ENCODE assay signal across 1 cellular context in the genomic region with DNA sequence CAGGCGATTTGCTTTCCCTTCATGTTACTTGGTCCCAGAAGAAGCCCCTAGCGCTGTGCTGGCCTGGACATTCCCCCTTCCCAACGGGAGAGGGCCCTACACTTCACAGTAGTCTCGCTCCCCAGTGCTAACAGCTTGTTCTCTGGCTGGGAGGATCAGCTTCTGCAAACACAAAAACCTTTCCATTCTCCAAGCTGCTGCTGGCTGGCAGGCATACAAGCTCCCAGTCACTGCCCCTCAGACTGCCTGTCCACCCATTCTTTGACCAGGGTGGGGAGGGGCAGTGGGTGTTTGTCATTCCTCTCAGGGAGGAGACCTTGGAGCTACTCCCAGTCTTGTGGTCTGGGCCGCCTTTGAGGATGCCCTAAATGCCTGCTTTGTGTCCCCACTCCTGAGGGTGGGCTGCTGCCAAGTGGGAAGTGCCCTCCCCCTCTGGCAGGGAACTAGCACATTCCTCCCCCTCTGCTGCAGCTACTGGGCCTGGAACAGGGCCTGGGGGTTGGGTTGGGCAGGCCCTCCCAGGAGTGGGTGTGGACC.
TF ChIP-seq lines count a peak whose summit lies in the region.

No MANE protein-coding gene starts in this region.

TF ChIP-seq in WTC11, 78 proteins besides CTCF, POLR2A, EP300 and RAD21 (continued from another document):
- TF ChIP-seq, protein P1, sequence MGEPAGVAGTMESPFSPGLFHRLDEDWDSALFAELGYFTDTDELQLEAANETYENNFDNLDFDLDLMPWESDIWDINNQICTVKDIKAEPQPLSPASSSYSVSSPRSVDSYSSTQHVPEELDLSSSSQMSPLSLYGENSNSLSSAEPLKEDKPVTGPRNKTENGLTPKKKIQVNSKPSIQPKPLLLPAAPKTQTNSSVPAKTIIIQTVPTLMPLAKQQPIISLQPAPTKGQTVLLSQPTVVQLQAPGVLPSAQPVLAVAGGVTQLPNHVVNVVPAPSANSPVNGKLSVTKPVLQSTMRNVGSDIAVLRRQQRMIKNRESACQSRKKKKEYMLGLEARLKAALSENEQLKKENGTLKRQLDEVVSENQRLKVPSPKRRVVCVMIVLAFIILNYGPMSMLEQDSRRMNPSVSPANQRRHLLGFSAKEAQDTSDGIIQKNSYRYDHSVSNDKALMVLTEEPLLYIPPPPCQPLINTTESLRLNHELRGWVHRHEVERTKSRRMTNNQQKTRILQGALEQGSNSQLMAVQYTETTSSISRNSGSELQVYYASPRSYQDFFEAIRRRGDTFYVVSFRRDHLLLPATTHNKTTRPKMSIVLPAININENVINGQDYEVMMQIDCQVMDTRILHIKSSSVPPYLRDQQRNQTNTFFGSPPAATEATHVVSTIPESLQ (CRISPR knock-in tag; IDR thresholded peaks at IDR 0.05) = no peak
- TF ChIP-seq, protein P2, sequence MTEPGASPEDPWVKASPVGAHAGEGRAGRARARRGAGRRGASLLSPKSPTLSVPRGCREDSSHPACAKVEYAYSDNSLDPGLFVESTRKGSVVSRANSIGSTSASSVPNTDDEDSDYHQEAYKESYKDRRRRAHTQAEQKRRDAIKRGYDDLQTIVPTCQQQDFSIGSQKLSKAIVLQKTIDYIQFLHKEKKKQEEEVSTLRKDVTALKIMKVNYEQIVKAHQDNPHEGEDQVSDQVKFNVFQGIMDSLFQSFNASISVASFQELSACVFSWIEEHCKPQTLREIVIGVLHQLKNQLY (CRISPR knock-in tag; IDR thresholded peaks at IDR 0.05) = no peak
- TF ChIP-seq IRF2 (CRISPR knock-in tag; IDR thresholded peaks at IDR 0.05; ENCODE audit: borderline replicate concordance, low read depth) (no peak), NR2C2 (CRISPR knock-in tag; IDR thresholded peaks at IDR 0.05) (no peak), ZBTB21 (CRISPR knock-in tag; IDR thresholded peaks at IDR 0.05; ENCODE audit: borderline replicate concordance) (no peak), GTF2I (CRISPR knock-in tag; conservative IDR thresholded peaks at IDR 0.05) (no peak)
- TF ChIP-seq, protein P3, sequence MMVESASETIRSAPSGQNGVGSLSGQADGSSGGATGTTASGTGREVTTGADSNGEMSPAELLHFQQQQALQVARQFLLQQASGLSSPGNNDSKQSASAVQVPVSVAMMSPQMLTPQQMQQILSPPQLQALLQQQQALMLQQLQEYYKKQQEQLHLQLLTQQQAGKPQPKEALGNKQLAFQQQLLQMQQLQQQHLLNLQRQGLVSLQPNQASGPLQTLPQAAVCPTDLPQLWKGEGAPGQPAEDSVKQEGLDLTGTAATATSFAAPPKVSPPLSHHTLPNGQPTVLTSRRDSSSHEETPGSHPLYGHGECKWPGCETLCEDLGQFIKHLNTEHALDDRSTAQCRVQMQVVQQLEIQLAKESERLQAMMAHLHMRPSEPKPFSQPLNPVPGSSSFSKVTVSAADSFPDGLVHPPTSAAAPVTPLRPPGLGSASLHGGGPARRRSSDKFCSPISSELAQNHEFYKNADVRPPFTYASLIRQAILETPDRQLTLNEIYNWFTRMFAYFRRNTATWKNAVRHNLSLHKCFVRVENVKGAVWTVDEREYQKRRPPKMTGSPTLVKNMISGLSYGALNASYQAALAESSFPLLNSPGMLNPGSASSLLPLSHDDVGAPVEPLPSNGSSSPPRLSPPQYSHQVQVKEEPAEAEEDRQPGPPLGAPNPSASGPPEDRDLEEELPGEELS (CRISPR knock-in tag; IDR thresholded peaks at IDR 0.05) = no peak
- TF ChIP-seq, protein P4, sequence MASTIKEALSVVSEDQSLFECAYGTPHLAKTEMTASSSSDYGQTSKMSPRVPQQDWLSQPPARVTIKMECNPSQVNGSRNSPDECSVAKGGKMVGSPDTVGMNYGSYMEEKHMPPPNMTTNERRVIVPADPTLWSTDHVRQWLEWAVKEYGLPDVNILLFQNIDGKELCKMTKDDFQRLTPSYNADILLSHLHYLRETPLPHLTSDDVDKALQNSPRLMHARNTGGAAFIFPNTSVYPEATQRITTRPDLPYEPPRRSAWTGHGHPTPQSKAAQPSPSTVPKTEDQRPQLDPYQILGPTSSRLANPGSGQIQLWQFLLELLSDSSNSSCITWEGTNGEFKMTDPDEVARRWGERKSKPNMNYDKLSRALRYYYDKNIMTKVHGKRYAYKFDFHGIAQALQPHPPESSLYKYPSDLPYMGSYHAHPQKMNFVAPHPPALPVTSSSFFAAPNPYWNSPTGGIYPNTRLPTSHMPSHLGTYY (CRISPR knock-in tag; IDR thresholded peaks at IDR 0.05) = no peak
TF ChIP-seq in WTC11: peak in this region for 0.
